ENCODE assay signal across 8 cellular contexts in the genomic region with DNA sequence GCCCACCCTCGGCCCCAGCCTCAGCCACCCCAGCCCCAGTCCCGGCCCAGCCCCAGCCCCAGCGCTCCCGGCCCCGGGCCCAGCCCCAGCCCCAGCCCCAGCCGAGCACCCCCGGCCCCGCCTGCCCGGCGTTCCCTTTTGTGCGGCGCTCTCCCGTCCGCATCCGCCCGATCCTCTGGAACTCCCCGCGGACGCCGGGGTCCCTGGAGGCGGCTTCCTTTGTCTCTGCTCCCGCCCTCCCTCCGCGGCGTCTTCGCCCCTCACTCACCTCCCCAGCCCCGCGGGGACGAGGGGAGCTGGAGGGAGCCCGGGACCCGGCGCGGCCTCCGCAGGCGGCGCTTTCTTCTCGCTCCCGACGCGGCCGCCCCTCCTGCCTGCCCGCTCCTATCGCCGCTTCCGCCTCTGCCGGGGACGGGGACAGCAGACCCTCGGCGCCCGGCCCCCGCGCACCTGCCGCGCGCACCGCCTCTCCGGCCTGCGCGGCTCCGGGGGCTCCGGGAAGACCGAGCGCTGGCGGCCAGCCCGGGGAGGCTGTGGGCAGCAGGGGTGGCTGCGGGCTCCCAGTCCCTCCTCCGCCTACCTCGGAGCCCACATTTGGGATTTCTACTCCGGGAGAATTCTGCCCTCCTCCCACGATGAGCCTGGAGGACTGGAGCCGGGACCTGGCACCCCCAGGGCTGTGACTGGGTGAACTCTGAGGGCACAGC. TPM values are rescaled to one million over a fixed set of nuclear protein-coding genes. Genes with fewer than 3 reads are reported as not detected.
A peak's percentile ranks its signal among the peaks of the same experiment; 100 is the strongest.
DNase-seq lines count a peak whose midpoint lies in the region; TF ChIP-seq lines count a peak whose summit lies in the region.

No MANE protein-coding gene starts in this region.

- H3K9me3 Mint-ChIP-seq in T-helper 1 cell treated with Interleukin-12 subunit alpha and Interleukin-12 subunit beta and Interleukin-4 antibody, amounts not matched to agents 30 μg/mL and 1 μg/mL, for 36 hours, result no peaks in the 10 kb centered on the region
- H3K9me3 Mint-ChIP-seq in glutamatergic neuron (ENCODE audit: unreplicated experiment) (peaks cover 22% of the 10 kb centered on the region), HFFc6 (no peaks in the 10 kb centered on the region)

- H3K27ac Mint-ChIP-seq in T-helper 1 cell treated with Interleukin-12 subunit alpha and Interleukin-12 subunit beta and Interleukin-4 antibody, amounts not matched to agents 30 μg/mL and 1 μg/mL, for 36 hours, result no peak overlapping the region
- peak overlapping the region; percentile 68 for H3K27ac Mint-ChIP-seq in glutamatergic neuron (ENCODE audit: unreplicated experiment)
- no peak overlapping the region for H3K27ac Mint-ChIP-seq in HFFc6

- H3K4me3 ChIP-seq in skin epidermis, result peak overlapping the region in 6 of 7 experiments; percentile 6 to 40 (median 32)

- H3K27ac ChIP-seq in VCaP (peak overlapping the region; percentile 69), skin epidermis (peak overlapping the region in 1 of 21 experiments; percentile 19)

- peaks cover 6% of the 10 kb centered on the region for H3K4me1 Mint-ChIP-seq in T-helper 1 cell treated with Interleukin-12 subunit alpha and Interleukin-12 subunit beta and Interleukin-4 antibody, amounts not matched to agents 30 μg/mL and 1 μg/mL, for 36 hours (ENCODE audit: low read depth)
- H3K4me1 Mint-ChIP-seq in glutamatergic neuron (ENCODE audit: low read depth, unreplicated experiment), result peaks cover 24% of the 10 kb centered on the region
- H3K4me1 Mint-ChIP-seq in HFFc6 (ENCODE audit: low read depth), result peaks cover 8% of the 10 kb centered on the region; the same call in 1 of the 2 replicates

- DNase-seq in T-helper 1 cell, result no peak
- DNase-seq in glutamatergic neuron, result peak; percentile 84
- DNase-seq in activated effector memory CD4-positive, alpha-beta T cell treated with anti-CD3 and anti-CD28 coated beads, Interleukin-2, amount 50 U/mL, for 16 hours, result no peak
- DNase-seq in HFFc6, result no peak
- no peak for DNase-seq in epidermal melanocyte (ENCODE audit: insufficient read length, low spot score)

- peak overlapping the region; percentile 28 for H3K4me3 Mint-ChIP-seq in T-helper 1 cell treated with Interleukin-12 subunit alpha and Interleukin-12 subunit beta and Interleukin-4 antibody, amounts not matched to agents 30 μg/mL and 1 μg/mL, for 36 hours
- peak overlapping the region; percentile 71 for H3K4me3 Mint-ChIP-seq in glutamatergic neuron (ENCODE audit: unreplicated experiment)
- no peak overlapping the region for H3K4me3 Mint-ChIP-seq in HFFc6

- no peak for TF ChIP-seq CTCF in VCaP (conservative IDR thresholded peaks at IDR 0.05)
- TF ChIP-seq CTCF in glutamatergic neuron (IDR thresholded peaks at IDR 0.05; ENCODE audit: partially characterized antibody, unreplicated experiment), result no peak
- TF ChIP-seq CTCF in HFFc6 (IDR thresholded peaks at IDR 0.05), result no peak

- H3K27me3 Mint-ChIP-seq in T-helper 1 cell treated with Interleukin-12 subunit alpha and Interleukin-12 subunit beta and Interleukin-4 antibody, amounts not matched to agents 30 μg/mL and 1 μg/mL, for 36 hours (ENCODE audit: low read depth), result peaks cover 16% of the 10 kb centered on the region
- peaks cover 19% of the 10 kb centered on the region for H3K27me3 Mint-ChIP-seq in glutamatergic neuron (ENCODE audit: unreplicated experiment)
- peaks cover 4% of the 10 kb centered on the region for H3K27me3 Mint-ChIP-seq in HFFc6 (ENCODE audit: insufficient read depth)

- no peaks in the 10 kb centered on the region for H3K36me3 Mint-ChIP-seq in T-helper 1 cell treated with Interleukin-12 subunit alpha and Interleukin-12 subunit beta and Interleukin-4 antibody, amounts not matched to agents 30 μg/mL and 1 μg/mL, for 36 hours (ENCODE audit: low read depth)
- no peaks in the 10 kb centered on the region for H3K36me3 Mint-ChIP-seq in glutamatergic neuron (ENCODE audit: unreplicated experiment)
- H3K36me3 Mint-ChIP-seq in HFFc6 (ENCODE audit: low read depth), result no peaks in the 10 kb centered on the region

RNA-seq across cellular contexts. Expression of a gene that starts 14.0 kb away (rescaled TPM):
- total RNA-seq in glutamatergic neuron (ENCODE audit: unreplicated experiment), result 914 TPM
- total RNA-seq in HFFc6 (2021; fragmentation: NEBNext Ultra II Directional; extraction: Animal tissue kit (Norgen Biotek cat#: 25700)), result 100 to 1,000 TPM; 131 to 164 (median 140) TPM

RNA-seq across cellular contexts. Expression of a gene that starts 20.6 kb away (rescaled TPM):
- total RNA-seq in glutamatergic neuron (ENCODE audit: unreplicated experiment), result 18.4 TPM
- total RNA-seq in HFFc6 (2021; fragmentation: NEBNext Ultra II Directional; extraction: Animal tissue kit (Norgen Biotek cat#: 25700)), result 10 to 100 TPM; 38.4 to 89.1 (median 42.1) TPM

RNA-seq across cellular contexts. Expression of a gene that starts 34.0 kb away (rescaled TPM):
- total RNA-seq in glutamatergic neuron (ENCODE audit: unreplicated experiment), result 218 TPM
- 10 to 100 TPM; 14.1 to 17.4 (median 15.6) TPM for total RNA-seq in HFFc6 (2021; fragmentation: NEBNext Ultra II Directional; extraction: Animal tissue kit (Norgen Biotek cat#: 25700))

RNA-seq across cellular contexts. Expression of a gene that starts 40.2 kb away (rescaled TPM):
- not detected for total RNA-seq in glutamatergic neuron (ENCODE audit: unreplicated experiment)
- not detected for total RNA-seq in HFFc6 (2021; fragmentation: NEBNext Ultra II Directional; extraction: Animal tissue kit (Norgen Biotek cat#: 25700))

RNA-seq across cellular contexts. Expression of a gene that starts 52.0 kb away (rescaled TPM):
- total RNA-seq in glutamatergic neuron (ENCODE audit: unreplicated experiment), result 0.32 TPM
- under 1 TPM in 2 of 6 experiments, not detected in 4; 0.17 to 0.18 TPM for total RNA-seq in HFFc6 (2021; fragmentation: NEBNext Ultra II Directional; extraction: Animal tissue kit (Norgen Biotek cat#: 25700))

Comparison
In these comparisons a context has a peak if more than half of its experiments do, and no peak if none do; other contexts are left out.
1. RNA of a gene that starts 34.0 kb away (total RNA-seq): 218 TPM in glutamatergic neuron (single experiment); 14.1 to 17.4 TPM in HFFc6; every median in the first group is over 10 times any median in the second.